ENCODE assay signal across 11 cellular contexts in the genomic region with DNA sequence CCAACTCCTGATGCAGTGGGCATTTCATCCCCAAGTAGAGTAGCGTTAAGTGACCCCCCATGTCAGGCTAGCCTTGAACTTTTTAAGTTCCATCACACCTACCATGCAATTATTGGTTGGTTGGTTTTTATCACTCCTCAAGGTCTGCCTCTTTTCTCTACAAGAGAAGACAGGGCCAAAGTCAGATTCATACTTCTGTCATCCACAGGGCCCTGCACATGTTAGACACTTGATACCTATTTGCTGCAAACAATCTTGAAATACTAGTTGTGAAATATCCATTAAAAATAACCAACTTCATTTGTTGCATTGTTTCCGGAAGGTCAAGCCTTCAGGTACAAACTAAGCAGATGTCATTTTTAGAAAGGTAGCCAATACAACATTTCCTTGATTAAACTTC. TPM values are rescaled to one million over a fixed set of nuclear protein-coding genes. Genes with fewer than 3 reads are reported as not detected.
DNase-seq lines count a peak whose midpoint lies in the region; ATAC-seq and TF ChIP-seq lines count a peak whose summit lies in the region.
"Had no signal": no experiment of that assay in that cellular context is flagged by ENCODE, and none has a peak within 500 bp of the region (broad histone marks: within the 10 kb centered on the region; RNA-seq: fewer than 3 reads in every experiment).

No MANE protein-coding gene starts in this region.

- H2AFZ ChIP-seq in neuron (ENCODE audit: low read depth, low read length) = no peak overlapping the region

- no peak for TF ChIP-seq POLR2A in NB4 (IDR thresholded peaks at IDR 0.05; ENCODE audit: extremely low read depth, insufficient read length)

- no peaks in the 10 kb centered on the region for H4K20me1 ChIP-seq in DOHH2 (ENCODE audit: control insufficient read depth, insufficient read depth, low read depth, low read length)

- H3K27ac ChIP-seq in DOHH2 (ENCODE audit: low read depth, low read length) (no peak overlapping the region), ectodermal cell (ENCODE audit: insufficient read depth, low read depth, low read length, poor library complexity, severe bottlenecking) (no peak overlapping the region)
- H3K27ac ChIP-seq in effector memory CD4-positive, alpha-beta T cell (ENCODE audit: insufficient read depth, low read length, poor library complexity, severe bottlenecking) = no peak overlapping the region

- peaks cover 79% of the 10 kb centered on the region for H3K79me2 ChIP-seq in DOHH2 (ENCODE audit: control insufficient read depth, low read length)

- H3K9me3 ChIP-seq in DOHH2 (ENCODE audit: control insufficient read depth, insufficient read depth, low read length) (no peaks in the 10 kb centered on the region), ectodermal cell (ENCODE audit: control insufficient read depth, low read length) (no peaks in the 10 kb centered on the region), neuron (ENCODE audit: low read length) (no peaks in the 10 kb centered on the region)
- no peaks in the 10 kb centered on the region for H3K9me3 ChIP-seq in effector memory CD4-positive, alpha-beta T cell (ENCODE audit: control insufficient read depth, low read length)
- H3K9me3 ChIP-seq: thyroid gland had no signal

- H3K4me1 ChIP-seq in DOHH2 (ENCODE audit: control insufficient read depth, low read length) (peaks cover 26% of the 10 kb centered on the region), ectodermal cell (ENCODE audit: control insufficient read depth, insufficient read depth, low read length) (peaks cover 6% of the 10 kb centered on the region), neuron (ENCODE audit: insufficient read depth, low read length) (peaks cover 16% of the 10 kb centered on the region)
- H3K4me1 ChIP-seq in effector memory CD4-positive, alpha-beta T cell (ENCODE audit: control insufficient read depth, insufficient read depth, low read length, poor library complexity, severe bottlenecking) = peaks cover 8% of the 10 kb centered on the region

- DNase-seq in NB4 (ENCODE audit: low read depth) = no peak
- DNase-seq in inferior parietal cortex (ENCODE audit: extremely low spot score) = no peak
- DNase-seq in GOT3 (lab: John Stamatoyannopoulos, UW) = no peak
- DNase-seq in effector memory CD4-positive, alpha-beta T cell = no peak
- DNase-seq: H7, Kasumi-1, thyroid gland had no signal

- no peaks in the 10 kb centered on the region for H3K9me2 ChIP-seq in DOHH2 (replicated peaks; ENCODE audit: control insufficient read depth, low read length)

- H3K4me2 ChIP-seq in DOHH2 (ENCODE audit: low read length) = peak overlapping the region; percentile 63

- TF ChIP-seq CTCF in DOHH2 (IDR thresholded peaks at IDR 0.05; ENCODE audit: low read depth, low read length, poor library complexity, severe bottlenecking) (no peak), NB4 (IDR thresholded peaks at IDR 0.05; ENCODE audit: low read depth, low read length) (no peak)

- no peaks in the 10 kb centered on the region for H3K27me3 ChIP-seq in DOHH2 (ENCODE audit: control insufficient read depth, low read length)
- no peaks in the 10 kb centered on the region for H3K27me3 ChIP-seq in ectodermal cell (ENCODE audit: control insufficient read depth, insufficient read depth, low read length, poor library complexity, severe bottlenecking)
- H3K27me3 ChIP-seq in neuron (ENCODE audit: insufficient read depth, low read length) = no peaks in the 10 kb centered on the region
- H3K27me3 ChIP-seq in effector memory CD4-positive, alpha-beta T cell (replicated peaks; ENCODE audit: control insufficient read depth, insufficient read depth, low read length, poor library complexity, severe bottlenecking) = no peaks in the 10 kb centered on the region
- H3K27me3 ChIP-seq: thyroid gland had no signal

- H3K4me3 ChIP-seq in DOHH2 (ENCODE audit: low read length) (peak overlapping the region; percentile 79), NB4 (ENCODE audit: low read depth, low read length) (peak overlapping the region; percentile 87), ectodermal cell (ENCODE audit: insufficient read depth, low read depth, low read length) (peak overlapping the region; percentile 80), neuron (ENCODE audit: low read length) (peak overlapping the region; percentile 93)
- no peak overlapping the region for H3K4me3 ChIP-seq in effector memory CD4-positive, alpha-beta T cell (ENCODE audit: insufficient read depth, low read depth, low read length, poor library complexity, severe bottlenecking)

- H3K36me3 ChIP-seq in DOHH2 (ENCODE audit: control insufficient read depth, low read length) (peaks cover 5% of the 10 kb centered on the region; the same call in 1 of the 2 replicates), ectodermal cell (ENCODE audit: control insufficient read depth, insufficient read depth, low read length) (no peaks in the 10 kb centered on the region), neuron (ENCODE audit: insufficient read depth, low read length) (no peaks in the 10 kb centered on the region)
- no peaks in the 10 kb centered on the region for H3K36me3 ChIP-seq in effector memory CD4-positive, alpha-beta T cell (ENCODE audit: control insufficient read depth, insufficient read depth, low read length)
- H3K36me3 ChIP-seq: thyroid gland had no signal

- no peaks in the 10 kb centered on the region for H3F3A ChIP-seq in DOHH2 (ENCODE audit: control insufficient read depth, insufficient read depth)

- 83 to 86% methylated on average over 2 of the region's 2 CpGs for WGBS in ectodermal cell, 2 experiments

- no peak for ATAC-seq in HG03460 (IDR thresholded peaks at IDR 0.05; ENCODE audit: unreplicated experiment)

RNA-seq across cellular contexts. Expression of a gene that starts 1.2 kb away (rescaled TPM):
- polyA plus RNA-seq in ectodermal cell (2013, experiment 1 of 4) = 56.1 TPM
- 54.8 TPM for polyA plus RNA-seq in ectodermal cell (2013, experiment 2 of 4)
- polyA plus RNA-seq in ectodermal cell (2013, experiment 3 of 4) = 48.8 TPM
- polyA plus RNA-seq in ectodermal cell (2013, experiment 4 of 4) = 46.7 TPM
